ENCODE assay signal across 19 cellular contexts in genomic region chr10:17031656-17032630, GRCh38.
DNase-seq lines count a peak whose midpoint lies in the region; ATAC-seq, FAIRE-seq and TF ChIP-seq lines count a peak whose summit lies in the region.
"Had no signal": no experiment of that assay in that cellular context is flagged by ENCODE, and none has a peak within 500 bp of the region (broad histone marks: within the 10 kb centered on the region; RNA-seq: fewer than 3 reads in every experiment).

No MANE protein-coding gene starts in this region.

- H3K4me3 Mint-ChIP-seq in T-cell (no peak overlapping the region), memory B cell (no peak overlapping the region)
- H3K4me3 Mint-ChIP-seq: nephron progenitor cell had no signal

- H3K36me3 Mint-ChIP-seq in T-cell (peaks cover 5% of the 10 kb centered on the region), memory B cell (peaks cover 2% of the 10 kb centered on the region)

- FAIRE-seq in HTR-8/SVneo (lab: Jason Lieb, UNC) = no peak

- peak overlapping the region; percentile 53 to 56 for H3K27ac Mint-ChIP-seq in T-cell
- H3K27ac Mint-ChIP-seq in memory B cell = peak overlapping the region; percentile 16
- H3K27ac Mint-ChIP-seq: nephron progenitor cell had no signal

- CTCF ChIA-PET in T-cell (lab: Charles Lee) = interaction anchor here in 1 of 2 donors (0.5 kb wide), 1 partner anchor 190 kb away, joined by 11 read pairs; no protein-coding TSS in a partner anchor

- no peaks in the 10 kb centered on the region for H3K27me3 Mint-ChIP-seq in T-cell
- H3K27me3 Mint-ChIP-seq in memory B cell = no peaks in the 10 kb centered on the region

- DNase-seq in left ventricle myocardium superior = no peak
- no peak for DNase-seq in Right ventricle myocardium superior
- DNase-seq in T-cell = no peak
- DNase-seq in memory B cell (ENCODE audit: low spot score in 2 of 2) = no peak
- no peak for DNase-seq in DMS153 (lab: John Stamatoyannopoulos, UW)
- DNase-seq in GM20000 (ENCODE audit: low spot score) = no peak
- no peak for DNase-seq in HTR-8/SVneo (ENCODE audit: insufficient read length, low spot score)
- no peak for DNase-seq in NCI-H2227 treated with DMSO at 0.1 percent for 48 hours (lab: John Stamatoyannopoulos, UW)
- DNase-seq: activated effector memory CD4-positive, alpha-beta T cell treated with anti-CD3 and anti-CD28 coated beads, Interleukin-2, amount 50 U/mL, for 16 hours; DMS53; GOT3; hypothalamus; left colon; NCI-H1048; nephron progenitor cell; NK-92 treated with Interleukin-12 subunit alpha and Interleukin-12 subunit beta, amount 100 ng/mL, for 24 hours; right cardiac atrium; stimulated activated CD4-positive, alpha-beta T cell treated with anti-CD3 and anti-CD28 coated beads, Interleukin-2, amount 100 ng/mL, for 48 hours; stimulated activated CD8-positive, alpha-beta memory T cell treated with anti-CD3 and anti-CD28 coated beads, Interleukin-4, amount 100 ng/mL, for 48 hours had no signal

- H3K4me1 Mint-ChIP-seq in T-cell (peaks cover 53 to 72% (median 70%) of the 10 kb centered on the region in 3 donors), memory B cell (peaks cover 12% of the 10 kb centered on the region)

- H3K9me3 Mint-ChIP-seq in T-cell (no peaks in the 10 kb centered on the region), memory B cell (no peaks in the 10 kb centered on the region)
- H3K9me3 Mint-ChIP-seq: nephron progenitor cell had no signal

- TF ChIP-seq CTCF in GM20000 (IDR thresholded peaks at IDR 0.05; ENCODE audit: extremely low read depth, missing control alignments) = no peak

- ATAC-seq in left ventricle myocardium superior = peak; percentile 28
- ATAC-seq in Right ventricle myocardium superior (ENCODE audit: poor library complexity) = no peak
- no peak for ATAC-seq in T-cell (replicated peaks in 1 of 4)
- ATAC-seq in memory B cell (ENCODE audit: low read depth) = no peak
- ATAC-seq: left colon, right cardiac atrium had no signal

- POLR2A ChIA-PET in T-cell (lab: Charles Lee) = interaction anchor here in 1 of 2 donors (0.6 kb wide), 1 partner anchor 90 kb away, joined by 5 read pairs; no protein-coding TSS in a partner anchor

- intact Hi-C loops in left ventricle myocardium superior (cut with micrococcal nuclease) (no loop called here), Right ventricle myocardium superior (cut with DNase I) (no loop called here)
